8 cellular contexts compared by ENCODE assay signal in genomic region chr9:135990468-135991429, GRCh38. TPM values are rescaled to one million over a fixed set of nuclear protein-coding genes. Genes with fewer than 3 reads are reported as not detected.
DNase-seq lines count a peak whose midpoint lies in the region; ATAC-seq lines count a peak whose summit lies in the region.

No MANE protein-coding gene starts in this region.

- DNase-seq in NCI-H82 (lab: John Stamatoyannopoulos, UW) = peak; percentile 73
- no peak for DNase-seq in NCI-H82 treated with DMSO at 0.1 percent for 48 hours (lab: John Stamatoyannopoulos, UW; ENCODE audit: unreplicated experiment)
- peak; percentile 46 for DNase-seq in OCI-M1 (lab: John Stamatoyannopoulos, UW)
- peak; percentile 64 for DNase-seq in left cardiac atrium
- peak; percentile 29 for DNase-seq in stimulated activated CD4-positive, alpha-beta T cell treated with anti-CD3 and anti-CD28 coated beads, Interleukin-2, amount 100 ng/mL, for 4 hours (ENCODE audit: low read depth)
- no peak for DNase-seq in epidermal melanocyte (ENCODE audit: insufficient read length, low spot score)

- H3K27ac Mint-ChIP-seq in activated naive CD8-positive, alpha-beta T cell = no peak overlapping the region

- no peaks in the 10 kb centered on the region for H3K36me3 Mint-ChIP-seq in activated naive CD8-positive, alpha-beta T cell

- intact Hi-C loops in left cardiac atrium (cut with DNase I) = no loop called here

- no peaks in the 10 kb centered on the region for H3K27me3 Mint-ChIP-seq in activated naive CD8-positive, alpha-beta T cell

- ATAC-seq in left cardiac atrium (peak; percentile 35 to 46), GM19397 (IDR thresholded peaks at IDR 0.05; ENCODE audit: unreplicated experiment) (no peak)

- H3K9me3 Mint-ChIP-seq in activated naive CD8-positive, alpha-beta T cell (ENCODE audit: low read depth) = no peaks in the 10 kb centered on the region

- peak overlapping the region; percentile 64 for H3K4me3 Mint-ChIP-seq in activated naive CD8-positive, alpha-beta T cell

- H3K4me1 Mint-ChIP-seq in activated naive CD8-positive, alpha-beta T cell (ENCODE audit: low read depth) = peaks cover 9% of the 10 kb centered on the region

RNA-seq across cellular contexts. Expression of gene UBAC1, which starts 29.6 kb away (rescaled TPM):
- 10 to 100 TPM; 64.9 to 65.7 TPM for total RNA-seq in left cardiac atrium

Comparison
In these comparisons a context has a peak if more than half of its experiments do, and no peak if none do; other contexts are left out.
1. DNase-seq: peak in NCI-H82 (single experiment), OCI-M1 (single experiment), left cardiac atrium (single experiment) and stimulated activated CD4-positive, alpha-beta T cell treated with anti-CD3 and anti-CD28 coated beads, Interleukin-2, amount 100 ng/mL, for 4 hours (single experiment); none in NCI-H82 treated with DMSO at 0.1 percent for 48 hours (single experiment) and epidermal melanocyte (single experiment).